14 cellular contexts compared by ENCODE assay signal in the genomic region with DNA sequence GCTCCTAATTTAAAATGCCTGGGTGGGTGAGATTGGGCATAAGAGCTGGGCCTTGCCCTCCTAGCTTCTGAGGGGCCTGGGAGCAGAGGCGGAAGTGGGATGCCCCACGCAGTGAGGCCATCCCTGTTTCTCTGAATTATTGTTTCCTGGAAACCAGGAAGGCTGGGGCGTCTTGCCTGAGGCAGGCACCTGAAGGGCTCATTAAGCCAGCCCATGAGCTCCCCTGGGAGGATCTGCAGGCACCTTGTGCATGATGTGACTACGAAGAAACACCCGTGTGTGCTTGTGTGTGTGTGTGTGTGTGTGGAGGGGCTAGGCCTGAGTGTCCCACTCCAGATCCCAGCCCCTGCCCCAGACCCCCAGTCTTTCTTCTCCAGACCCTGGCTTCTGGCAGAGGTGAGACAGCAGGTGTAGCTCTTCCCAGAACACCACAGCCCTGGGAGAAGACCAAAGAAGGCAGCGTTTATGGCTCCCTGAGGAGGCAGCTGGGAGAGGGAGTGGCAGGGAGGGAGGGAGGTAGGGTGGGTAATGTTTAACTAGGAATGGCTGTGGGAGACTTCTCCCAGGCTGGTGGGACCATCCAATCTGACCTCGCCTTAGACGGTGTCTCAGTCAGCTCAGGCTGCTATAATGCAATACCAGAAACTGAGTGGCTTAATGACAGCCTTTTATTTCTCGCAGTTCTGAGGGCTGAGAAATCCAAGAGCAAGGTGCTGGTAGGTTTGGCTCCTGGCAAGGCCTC. TPM values are rescaled to one million over a fixed set of nuclear protein-coding genes. Genes with fewer than 3 reads are reported as not detected.
A peak's percentile ranks its signal among the peaks of the same experiment; 100 is the strongest.
DNase-seq lines count a peak whose midpoint lies in the region; ATAC-seq and TF ChIP-seq lines count a peak whose summit lies in the region.
"Had no signal": no experiment of that assay in that cellular context is flagged by ENCODE, and none has a peak within 500 bp of the region (broad histone marks: within the 10 kb centered on the region; RNA-seq: fewer than 3 reads in every experiment).

No MANE protein-coding gene starts in this region.

- POLR2A ChIA-PET in activated CD8-positive, alpha-beta T cell treated with anti-CD3 and anti-CD28 coated beads for 36 hours (lab: Charles Lee), result interaction anchor here (0.6 to 1.4 kb wide), 2 partner anchors 14 to 252 kb away, joined by 3 read pairs; no protein-coding TSS in a partner anchor

- H3K27me3 Mint-ChIP-seq in IgD-negative memory B cell (no peaks in the 10 kb centered on the region), nephron (ENCODE audit: low read depth) (peaks cover 3% of the 10 kb centered on the region)
- peaks cover 6% of the 10 kb centered on the region for H3K27me3 Mint-ChIP-seq in activated CD8-positive, alpha-beta T cell treated with anti-CD3 and anti-CD28 coated beads for 36 hours

- no peak overlapping the region for H3K4me3 Mint-ChIP-seq in IgD-negative memory B cell
- H3K4me3 Mint-ChIP-seq in activated CD8-positive, alpha-beta T cell treated with anti-CD3 and anti-CD28 coated beads for 36 hours, result peak overlapping the region; percentile 33
- no peak overlapping the region for H3K4me3 Mint-ChIP-seq in nephron

- H3K9me3 Mint-ChIP-seq in IgD-negative memory B cell (no peaks in the 10 kb centered on the region), nephron (no peaks in the 10 kb centered on the region)
- H3K9me3 Mint-ChIP-seq in activated CD8-positive, alpha-beta T cell treated with anti-CD3 and anti-CD28 coated beads for 36 hours, result no peaks in the 10 kb centered on the region

- H3K36me3 Mint-ChIP-seq in IgD-negative memory B cell, result no peaks in the 10 kb centered on the region
- no peaks in the 10 kb centered on the region for H3K36me3 Mint-ChIP-seq in activated CD8-positive, alpha-beta T cell treated with anti-CD3 and anti-CD28 coated beads for 36 hours (ENCODE audit: low read depth)
- no peaks in the 10 kb centered on the region for H3K36me3 Mint-ChIP-seq in nephron (ENCODE audit: low read depth)

- TF ChIP-seq CTCF in activated CD8-positive, alpha-beta T cell treated with anti-CD3 and anti-CD28 coated beads for 36 hours (IDR thresholded peaks at IDR 0.05), result no peak
- no peak for TF ChIP-seq CTCF in nephron (IDR thresholded peaks at IDR 0.05; ENCODE audit: unreplicated experiment in 3 of 3)

- peak; percentile 54 for ATAC-seq in activated CD8-positive, alpha-beta T cell treated with anti-CD3 and anti-CD28 coated beads for 36 hours
- no peak for ATAC-seq in GM21390 (IDR thresholded peaks at IDR 0.05; ENCODE audit: unreplicated experiment)
- no peak for ATAC-seq in HG03097 (IDR thresholded peaks at IDR 0.05; ENCODE audit: low FRiP score, unreplicated experiment)
- ATAC-seq: SK-N-SH treated with all-trans-retinoic acid at 6 μM for 48 hours had no signal

- H3K4me1 Mint-ChIP-seq in IgD-negative memory B cell, result peaks cover 10 to 23% (median 16%) of the 10 kb centered on the region in 3 donors
- H3K4me1 Mint-ChIP-seq in activated CD8-positive, alpha-beta T cell treated with anti-CD3 and anti-CD28 coated beads for 36 hours (ENCODE audit: low read depth), result peaks cover 15% of the 10 kb centered on the region
- peaks cover 18% of the 10 kb centered on the region for H3K4me1 Mint-ChIP-seq in nephron

- intact Hi-C loops in activated CD8-positive, alpha-beta T cell treated with anti-CD3 and anti-CD28 coated beads for 36 hours (cut with micrococcal nuclease), result no loop called here

- peak in 2 of 3 experiments; percentile 44 to 72 for DNase-seq in NCI-H1417 (lab: John Stamatoyannopoulos, UW)
- no peak for DNase-seq in NCI-H1417 treated with DMSO at 0.1 percent for 48 hours (lab: John Stamatoyannopoulos, UW)
- DNase-seq in activated CD8-positive, alpha-beta T cell treated with anti-CD3 and anti-CD28 coated beads for 36 hours, result peak; percentile 21
- no peak for DNase-seq in NCI-H2227 treated with DMSO at 0.1 percent for 48 hours (lab: John Stamatoyannopoulos, UW)
- DNase-seq: IMR-90, NCI-H524 treated with DMSO at 0.1 percent for 48 hours had no signal

- H3K27ac Mint-ChIP-seq in IgD-negative memory B cell, result peak overlapping the region in 2 of 3 donors; percentile 50 to 67
- H3K27ac Mint-ChIP-seq in activated CD8-positive, alpha-beta T cell treated with anti-CD3 and anti-CD28 coated beads for 36 hours, result peak overlapping the region; percentile 81
- peak overlapping the region; percentile 20 to 89 (median 55) for H3K27ac Mint-ChIP-seq in nephron

- CTCF ChIA-PET in activated CD8-positive, alpha-beta T cell treated with anti-CD3 and anti-CD28 coated beads for 36 hours (lab: Charles Lee), result interaction anchor here (0.9 kb wide), 1 partner anchor 331 kb away, joined by 4 read pairs; no protein-coding TSS in a partner anchor

RNA-seq across cellular contexts. Expression of a gene that starts 2.1 kb away (rescaled TPM):
- 0.29 TPM for polyA plus RNA-seq in IgD-negative memory B cell
- total RNA-seq in activated CD8-positive, alpha-beta T cell treated with anti-CD3 and anti-CD28 coated beads for 36 hours, result not detected

RNA-seq across cellular contexts. Expression of a gene that starts 15.1 kb away (rescaled TPM):
- polyA plus RNA-seq in IgD-negative memory B cell, result 100 TPM
- 100 to 1,000 TPM; 118 to 122 TPM for total RNA-seq in activated CD8-positive, alpha-beta T cell treated with anti-CD3 and anti-CD28 coated beads for 36 hours

RNA-seq across cellular contexts. Expression of a gene that starts 27.0 kb away (rescaled TPM):
- 0.39 TPM for polyA plus RNA-seq in IgD-negative memory B cell
- not detected for total RNA-seq in activated CD8-positive, alpha-beta T cell treated with anti-CD3 and anti-CD28 coated beads for 36 hours
- total RNA-seq: A172, ascending aorta, IMR-90, skeletal muscle tissue had no signal
- polyA plus RNA-seq: IMR-90 had no signal

RNA-seq across cellular contexts. Expression of a gene that starts 28.4 kb away (rescaled TPM):
- polyA plus RNA-seq in IgD-negative memory B cell, result 24.4 TPM
- 1 to 10 TPM; 4.7 to 5.7 TPM for total RNA-seq in activated CD8-positive, alpha-beta T cell treated with anti-CD3 and anti-CD28 coated beads for 36 hours

RNA-seq across cellular contexts. Expression of a gene that starts 42.1 kb away (rescaled TPM):
- 7.2 TPM for polyA plus RNA-seq in IgD-negative memory B cell
- total RNA-seq in activated CD8-positive, alpha-beta T cell treated with anti-CD3 and anti-CD28 coated beads for 36 hours, result 10 to 100 TPM; 14.0 to 14.5 TPM

Comparison
In these comparisons a context has a peak if more than half of its experiments do, and no peak if none do; other contexts are left out.
1. DNase-seq: peak in NCI-H1417 (2 of 3) and activated CD8-positive, alpha-beta T cell treated with anti-CD3 and anti-CD28 coated beads for 36 hours (single experiment); none in NCI-H1417 treated with DMSO at 0.1 percent for 48 hours (single experiment) and NCI-H2227 treated with DMSO at 0.1 percent for 48 hours (single experiment).
2. Peak in every context shown above with its lines, with median percentiles within 50 percentile points of each other: H3K27ac Mint-ChIP-seq.